ENCODE assay signal across 13 cellular contexts in the genomic region with DNA sequence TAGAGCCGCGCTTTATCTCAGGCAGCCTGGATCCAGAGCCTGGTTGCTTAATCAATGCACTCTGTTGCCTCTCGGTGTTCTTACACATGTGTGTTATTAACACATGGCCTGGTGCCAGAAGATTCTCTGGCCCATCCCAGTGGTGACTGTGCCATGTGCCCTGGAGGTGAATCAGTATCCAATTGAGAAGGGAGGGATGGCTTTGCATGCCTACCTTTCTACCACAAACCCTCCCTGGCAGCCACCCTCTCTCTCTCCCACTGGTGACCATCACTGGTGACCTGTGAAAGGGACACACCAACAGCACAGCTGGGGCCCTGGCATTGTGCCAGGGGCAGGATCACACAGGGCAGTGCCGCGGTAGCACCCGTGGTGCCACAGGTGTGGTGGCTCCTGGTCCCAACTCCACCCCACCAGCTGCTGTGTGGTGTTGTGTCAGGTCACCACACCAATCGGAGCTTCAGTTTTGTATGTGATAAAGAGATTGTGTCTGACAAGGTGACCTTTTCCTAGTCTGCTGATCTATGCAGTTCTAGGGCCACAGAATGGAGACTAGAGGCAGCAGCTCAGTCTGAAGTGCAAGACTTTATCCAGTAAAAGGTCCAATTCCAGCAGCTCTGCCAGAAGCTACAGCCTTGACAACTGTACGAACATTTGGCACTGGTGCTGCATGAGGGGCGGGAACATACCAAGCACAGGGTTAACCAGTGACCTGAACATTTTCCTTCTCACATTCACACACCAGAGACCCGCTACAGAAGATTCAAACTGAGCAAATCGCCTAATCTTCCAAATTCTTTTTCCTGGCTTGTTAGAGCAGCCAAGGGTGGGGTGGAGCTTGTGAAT. TPM values are rescaled to one million over a fixed set of nuclear protein-coding genes. Genes with fewer than 3 reads are reported as not detected.
DNase-seq lines count a peak whose midpoint lies in the region; ATAC-seq and TF ChIP-seq lines count a peak whose summit lies in the region.
"Had no signal": no experiment of that assay in that cellular context is flagged by ENCODE, and none has a peak within 500 bp of the region (broad histone marks: within the 10 kb centered on the region; RNA-seq: fewer than 3 reads in every experiment).

No MANE protein-coding gene starts in this region.

- H3K27ac Mint-ChIP-seq in activated CD4-positive, alpha-beta T cell treated with anti-CD3 and anti-CD28 coated beads, Interleukin-2, amount 10 ng/mL, durations not matched to agents 24 days and 14 days, result no peak overlapping the region
- no peak overlapping the region for H3K27ac Mint-ChIP-seq in stimulated activated naive CD8-positive, alpha-beta T cell treated with anti-CD3 and anti-CD28 coated beads, Interleukin-15, amount 100 ng/mL, for 72 hours
- H3K27ac Mint-ChIP-seq: activated CD8-positive, alpha-beta T cell treated with anti-CD3 and anti-CD28 coated beads, Interleukin-2, amount 10 ng/mL, durations not matched to agents 7 days and 5 days had no signal

- peak; percentile 61 for ATAC-seq in left ventricle myocardium superior
- no peak for ATAC-seq in stimulated activated naive CD8-positive, alpha-beta T cell treated with anti-CD3 and anti-CD28 coated beads, Interleukin-15, amount 100 ng/mL, for 72 hours
- ATAC-seq: activated CD8-positive, alpha-beta T cell treated with anti-CD3 and anti-CD28 coated beads, Interleukin-2, amount 10 ng/mL, durations not matched to agents 7 days and 5 days had no signal

- no peak for TF ChIP-seq CTCF in astrocyte of the cerebellum (IDR thresholded peaks at IDR 0.05; ENCODE audit: low read depth, low read length, missing control alignments)
- TF ChIP-seq CTCF in suprapubic skin (IDR thresholded peaks at IDR 0.05), result no peak

- H3K4me1 ChIP-seq in suprapubic skin, result peaks cover 29% of the 10 kb centered on the region

- H3K36me3 ChIP-seq in suprapubic skin, result no peaks in the 10 kb centered on the region

- H3K27me3 Mint-ChIP-seq in activated CD4-positive, alpha-beta T cell treated with anti-CD3 and anti-CD28 coated beads, Interleukin-2, amount 10 ng/mL, durations not matched to agents 24 days and 14 days, result peaks cover 23% of the 10 kb centered on the region
- H3K27me3 Mint-ChIP-seq in stimulated activated naive CD8-positive, alpha-beta T cell treated with anti-CD3 and anti-CD28 coated beads, Interleukin-15, amount 100 ng/mL, for 72 hours, result peaks cover 29% of the 10 kb centered on the region

- TF ChIP-seq POLR2A in suprapubic skin (IDR thresholded peaks at IDR 0.05), result no peak

- H3K27ac ChIP-seq in suprapubic skin, result peak overlapping the region; percentile 16

- peak; percentile 4 for DNase-seq in DMS53 (lab: John Stamatoyannopoulos, UW)
- DNase-seq in DMS53 treated with DMSO at 0.1 percent for 48 hours (lab: John Stamatoyannopoulos, UW; ENCODE audit: unreplicated experiment), result no peak
- no peak for DNase-seq in astrocyte of the cerebellum (ENCODE audit: low read depth)
- peak; percentile 41 for DNase-seq in left ventricle myocardium superior
- peak; percentile 87 to 88 for DNase-seq in suprapubic skin (ENCODE audit: low spot score in 2 of 2)
- no peak for DNase-seq in NCI-H1694 (lab: John Stamatoyannopoulos, UW)
- DNase-seq in activated CD4-positive, alpha-beta T cell treated with anti-CD3 and anti-CD28 coated beads, Interleukin-2, amount 10 ng/mL, durations not matched to agents 24 days and 14 days, result no peak
- no peak for DNase-seq in stimulated activated naive CD8-positive, alpha-beta T cell treated with anti-CD3 and anti-CD28 coated beads, Interleukin-15, amount 100 ng/mL, for 72 hours
- DNase-seq: activated CD8-positive, alpha-beta T cell treated with anti-CD3 and anti-CD28 coated beads, Interleukin-2, amount 10 ng/mL, durations not matched to agents 7 days and 5 days; SIG-M5 had no signal

- intact Hi-C loops in left ventricle myocardium superior (cut with micrococcal nuclease), result no loop called here
- intact Hi-C loops in activated CD4-positive, alpha-beta T cell treated with anti-CD3 and anti-CD28 coated beads, Interleukin-2, amount 10 ng/mL, durations not matched to agents 24 days and 14 days (cut with micrococcal nuclease), result no loop called here

- WGBS in suprapubic skin, result 22% methylated on average over 8 of the region's 11 CpGs

- TF ChIP-seq EP300 in suprapubic skin (IDR thresholded peaks at IDR 0.05), result no peak

- peaks cover under 1% of the 10 kb centered on the region for H3K27me3 ChIP-seq in suprapubic skin

- H3K9me3 Mint-ChIP-seq in activated CD4-positive, alpha-beta T cell treated with anti-CD3 and anti-CD28 coated beads, Interleukin-2, amount 10 ng/mL, durations not matched to agents 24 days and 14 days, result no peaks in the 10 kb centered on the region
- H3K9me3 Mint-ChIP-seq in stimulated activated naive CD8-positive, alpha-beta T cell treated with anti-CD3 and anti-CD28 coated beads, Interleukin-15, amount 100 ng/mL, for 72 hours, result no peaks in the 10 kb centered on the region

- in situ Hi-C loops in astrocyte of the cerebellum (cut with HindIII; ENCODE audit: low sequenced_read_pairs), result no loop called here

- no peaks in the 10 kb centered on the region for H3K36me3 Mint-ChIP-seq in activated CD4-positive, alpha-beta T cell treated with anti-CD3 and anti-CD28 coated beads, Interleukin-2, amount 10 ng/mL, durations not matched to agents 24 days and 14 days (ENCODE audit: low read depth)

- peaks cover 1% of the 10 kb centered on the region for H3K4me1 Mint-ChIP-seq in activated CD4-positive, alpha-beta T cell treated with anti-CD3 and anti-CD28 coated beads, Interleukin-2, amount 10 ng/mL, durations not matched to agents 24 days and 14 days
- H3K4me1 Mint-ChIP-seq in stimulated activated naive CD8-positive, alpha-beta T cell treated with anti-CD3 and anti-CD28 coated beads, Interleukin-15, amount 100 ng/mL, for 72 hours, result peaks cover 2% of the 10 kb centered on the region

- no peaks in the 10 kb centered on the region for H3K9me3 ChIP-seq in suprapubic skin

- H3K4me3 ChIP-seq in astrocyte of the cerebellum (ENCODE audit: low read depth, low read length) (peak overlapping the region; percentile 28), suprapubic skin (no peak overlapping the region)

- no peak overlapping the region for H3K4me3 Mint-ChIP-seq in activated CD4-positive, alpha-beta T cell treated with anti-CD3 and anti-CD28 coated beads, Interleukin-2, amount 10 ng/mL, durations not matched to agents 24 days and 14 days
- H3K4me3 Mint-ChIP-seq in stimulated activated naive CD8-positive, alpha-beta T cell treated with anti-CD3 and anti-CD28 coated beads, Interleukin-15, amount 100 ng/mL, for 72 hours, result no peak overlapping the region
- H3K4me3 Mint-ChIP-seq: activated CD8-positive, alpha-beta T cell treated with anti-CD3 and anti-CD28 coated beads, Interleukin-2, amount 10 ng/mL, durations not matched to agents 7 days and 5 days had no signal

RNA-seq across cellular contexts. Expression of gene FMO1, which starts 9.1 kb away (rescaled TPM):
- 0.59 TPM for total RNA-seq in left ventricle myocardium superior
- 10 to 100 TPM in 3 of 4 donors, 1 to 10 TPM in 1; 3.1 to 15.5 (median 14.4) TPM for total RNA-seq in suprapubic skin
- total RNA-seq in activated CD4-positive, alpha-beta T cell treated with anti-CD3 and anti-CD28 coated beads, Interleukin-2, amount 10 ng/mL, durations not matched to agents 24 days and 14 days, result not detected in 2 replicates
- total RNA-seq: A172; activated CD8-positive, alpha-beta T cell treated with anti-CD3 and anti-CD28 coated beads, Interleukin-2, amount 10 ng/mL, durations not matched to agents 7 days and 5 days; glomerular endothelial cell; LHCN-M2 had no signal

RNA-seq across cellular contexts. Expression of gene FMO4, which starts 56.6 kb away (rescaled TPM):
- total RNA-seq in left ventricle myocardium superior (2.2 TPM), suprapubic skin (1 to 10 TPM; 1.5 to 6.6 (median 2.7) TPM)
- 1.0 and 1.8 TPM in 2 replicates for total RNA-seq in activated CD4-positive, alpha-beta T cell treated with anti-CD3 and anti-CD28 coated beads, Interleukin-2, amount 10 ng/mL, durations not matched to agents 24 days and 14 days

Comparison
In these comparisons a context has a peak if more than half of its experiments do, and no peak if none do; other contexts are left out.
1. DNase-seq: peak in DMS53 (single experiment), left ventricle myocardium superior (single experiment) and suprapubic skin (2 of 2); none in DMS53 treated with DMSO at 0.1 percent for 48 hours (single experiment), astrocyte of the cerebellum (single experiment), NCI-H1694 (single experiment), activated CD4-positive, alpha-beta T cell treated with anti-CD3 and anti-CD28 coated beads, Interleukin-2, amount 10 ng/mL, durations not matched to agents 24 days and 14 days (single experiment) and stimulated activated naive CD8-positive, alpha-beta T cell treated with anti-CD3 and anti-CD28 coated beads, Interleukin-15, amount 100 ng/mL, for 72 hours (0 of 2).